Comparison of ENCODE assay signal across 16 cellular contexts in genomic region chr5:56673171-56673570, GRCh38.
A peak's percentile ranks its signal among the peaks of the same experiment; 100 is the strongest.
DNase-seq lines count a peak whose midpoint lies in the region; ATAC-seq and TF ChIP-seq lines count a peak whose summit lies in the region.
"Had no signal": no experiment of that assay in that cellular context is flagged by ENCODE, and none has a peak within 500 bp of the region (broad histone marks: within the 10 kb centered on the region; RNA-seq: fewer than 3 reads in every experiment).

No MANE protein-coding gene starts in this region.

- intact Hi-C loops in Right ventricle myocardium superior (cut with DNase I) (no loop called here), left ventricle myocardium inferior (cut with micrococcal nuclease) (no loop called here), OCI-LY7 (cut with micrococcal nuclease; ENCODE audit: unreplicated experiment) (loop anchor here (5.0 to 10.0 kb wide), 2 partner anchors 261 to 398 kb away; no protein-coding TSS in a partner anchor), right cardiac atrium (cut with DNase I) (no loop called here)

- peaks cover 2% of the 10 kb centered on the region for H3K9me3 Mint-ChIP-seq in activated T-cell treated with anti-CD3 and anti-CD28 coated beads, Interleukin-2, amount 50 U/mL, for 24 hours

- no peaks in the 10 kb centered on the region for H3K9me2 ChIP-seq in OCI-LY7 (ENCODE audit: insufficient read depth, low read length)

- H3K79me2 ChIP-seq in OCI-LY7 (ENCODE audit: insufficient read depth, low read depth, low read length), result peaks cover 5% of the 10 kb centered on the region; the same call in 1 of the 2 replicates

- H3K4me3 ChIP-seq in left ventricle myocardium inferior (no peak overlapping the region), OCI-LY7 (ENCODE audit: low read depth, low read length, poor library complexity, severe bottlenecking) (no peak overlapping the region), right cardiac atrium (ENCODE audit: low read length) (no peak overlapping the region)
- H3K4me3 ChIP-seq: SJSA1 had no signal

- H3K27ac Mint-ChIP-seq in activated T-cell treated with anti-CD3 and anti-CD28 coated beads, Interleukin-2, amount 50 U/mL, for 24 hours, result no peak overlapping the region
- H3K27ac Mint-ChIP-seq: progenitor cell of endocrine pancreas had no signal

- ATAC-seq in Right ventricle myocardium superior (ENCODE audit: poor library complexity), result peak; percentile 50
- peak; percentile 35 to 46 for ATAC-seq in right cardiac atrium
- ATAC-seq in GM21526 (IDR thresholded peaks at IDR 0.05; ENCODE audit: low FRiP score, unreplicated experiment), result no peak
- ATAC-seq: esophagus mucosa had no signal

- no peak for TF ChIP-seq CTCF in left ventricle myocardium inferior (IDR thresholded peaks at IDR 0.05; ENCODE audit: borderline replicate concordance)
- TF ChIP-seq CTCF in OCI-LY7 (conservative IDR thresholded peaks at IDR 0.05; ENCODE audit: low read length), result no peak

- no TSS peak for BruUV-seq in OCI-LY7 (replicated peaks; lab: Mats Ljungman, UMichigan)

- POLR2A ChIA-PET in OCI-LY7 (lab: Charles Lee), result interaction anchor here (2.3 kb wide), 1 partner anchor 14 kb away, joined by 15 read pairs; no protein-coding TSS in a partner anchor

- no peak for DNase-seq in Right ventricle myocardium superior
- no peak for DNase-seq in left ventricle myocardium inferior
- DNase-seq in OCI-LY7 (ENCODE audit: low spot score), result peak; percentile 42
- peak in 1 of 3 donors; percentile 41 for DNase-seq in right cardiac atrium
- DNase-seq in activated T-cell treated with anti-CD3 and anti-CD28 coated beads, Interleukin-2, amount 50 U/mL, for 24 hours, result no peak
- no peak for DNase-seq in activated CD8-positive, alpha-beta memory T cell treated with anti-CD3 and anti-CD28 coated beads for 24 hours
- DNase-seq in NCI-H146 (lab: John Stamatoyannopoulos, UW), result no peak
- DNase-seq: glutamatergic neuron, islet precursor cell, NCI-H2107, NCI-H82, WERI-Rb-1 had no signal

- H3K4me2 ChIP-seq in OCI-LY7 (ENCODE audit: low read length), result peak overlapping the region; percentile 19; the same call in 1 of the 2 replicates

- H3K9me3 ChIP-seq in left ventricle myocardium inferior (replicated peaks) (no peaks in the 10 kb centered on the region), OCI-LY7 (ENCODE audit: low read length) (no peaks in the 10 kb centered on the region), right cardiac atrium (ENCODE audit: control insufficient read depth, low read length) (no peaks in the 10 kb centered on the region)
- H3K9me3 ChIP-seq: SJSA1 had no signal

- H3K27me3 ChIP-seq in left ventricle myocardium inferior (ENCODE audit: low read depth) (no peaks in the 10 kb centered on the region), right cardiac atrium (ENCODE audit: control insufficient read depth, insufficient read depth) (no peaks in the 10 kb centered on the region)
- H3K27me3 ChIP-seq: SJSA1 had no signal

- peak overlapping the region; percentile 66; the same call in 1 of the 2 replicates for H2AFZ ChIP-seq in OCI-LY7 (ENCODE audit: low read length)

- H3K36me3 ChIP-seq in left ventricle myocardium inferior, result no peaks in the 10 kb centered on the region
- no peaks in the 10 kb centered on the region for H3K36me3 ChIP-seq in OCI-LY7 (ENCODE audit: insufficient read depth, low read length)
- H3K36me3 ChIP-seq: SJSA1, WERI-Rb-1 had no signal

- H3K4me1 ChIP-seq in left ventricle myocardium inferior (peaks cover 13% of the 10 kb centered on the region), OCI-LY7 (ENCODE audit: insufficient read depth, low read length, poor library complexity, severe bottlenecking) (peaks cover 53% of the 10 kb centered on the region), right cardiac atrium (ENCODE audit: control insufficient read depth, insufficient read depth, low read length) (peaks cover 2% of the 10 kb centered on the region)
- H3K4me1 ChIP-seq: SJSA1 had no signal

- H3K27me3 Mint-ChIP-seq in activated T-cell treated with anti-CD3 and anti-CD28 coated beads, Interleukin-2, amount 50 U/mL, for 24 hours, result no peaks in the 10 kb centered on the region

- H3K4me3 Mint-ChIP-seq in activated T-cell treated with anti-CD3 and anti-CD28 coated beads, Interleukin-2, amount 50 U/mL, for 24 hours, result no peak overlapping the region

- WGBS in right cardiac atrium, result 79% methylated on average over 5 of the region's 5 CpGs

- H4K20me1 ChIP-seq in OCI-LY7 (ENCODE audit: insufficient read depth, low read length), result no peaks in the 10 kb centered on the region

- no peaks in the 10 kb centered on the region for H3K36me3 Mint-ChIP-seq in activated T-cell treated with anti-CD3 and anti-CD28 coated beads, Interleukin-2, amount 50 U/mL, for 24 hours (ENCODE audit: low read depth)

- CTCF ChIA-PET in OCI-LY7 (lab: Charles Lee; ENCODE audit: unreplicated experiment), result interaction anchor here (1.5 kb wide), 1 partner anchor 13 kb away, joined by 4 read pairs; no protein-coding TSS in a partner anchor

- peaks cover 32% of the 10 kb centered on the region for H3K4me1 Mint-ChIP-seq in activated T-cell treated with anti-CD3 and anti-CD28 coated beads, Interleukin-2, amount 50 U/mL, for 24 hours (ENCODE audit: low read depth)

- H3K27ac ChIP-seq in left ventricle myocardium inferior (replicated peaks) (no peak overlapping the region), OCI-LY7 (ENCODE audit: low read depth, low read length, poor library complexity, severe bottlenecking) (peak overlapping the region; percentile 5), right cardiac atrium (ENCODE audit: low read length) (no peak overlapping the region)
- H3K27ac ChIP-seq: SJSA1, WERI-Rb-1 had no signal
